In genomic region chr2:102703748-102704147, GRCh38 we compare ENCODE assay signal across 8 cellular contexts. TPM values are rescaled to one million over a fixed set of nuclear protein-coding genes. Genes with fewer than 3 reads are reported as not detected.
A peak's percentile ranks its signal among the peaks of the same experiment; 100 is the strongest.
DNase-seq lines count a peak whose midpoint lies in the region; ATAC-seq, FAIRE-seq and TF ChIP-seq lines count a peak whose summit lies in the region.

No MANE protein-coding gene starts in this region.

- no peaks in the 10 kb centered on the region for H3K9me3 Mint-ChIP-seq in neural progenitor cell

- H3K27ac ChIP-seq in colonic mucosa (no peak overlapping the region), neural progenitor cell (no peak overlapping the region)

- intact Hi-C loops in colonic mucosa (cut with DNase I), result loop anchor here (5.0 to 10.0 kb wide), 2 partner anchors 89 to 231 kb away; partner anchors contain the start of genes SLC9A2 and SLC9A4

- H3K4me1 ChIP-seq in colonic mucosa, result no peaks in the 10 kb centered on the region
- no peaks in the 10 kb centered on the region for H3K4me1 ChIP-seq in neural progenitor cell

- no peak for TF ChIP-seq POLR2A in H54 (IDR thresholded peaks at IDR 0.05; ENCODE audit: low read depth, low read length)

- H2AFZ ChIP-seq in neural progenitor cell (replicated peaks), result no peak overlapping the region

- H3K4me2 ChIP-seq in neural progenitor cell, result no peak overlapping the region

- no peak overlapping the region for H3K9ac ChIP-seq in colonic mucosa (ENCODE audit: low read depth in 2 of 2, low read length in 2 of 2)
- no peak overlapping the region for H3K9ac ChIP-seq in neural progenitor cell

- H3K4me3 ChIP-seq in colonic mucosa (no peak overlapping the region), neural progenitor cell (no peak overlapping the region)

- H3K27me3 ChIP-seq in colonic mucosa (no peaks in the 10 kb centered on the region), neural progenitor cell (no peaks in the 10 kb centered on the region)

- H3K9me3 ChIP-seq in colonic mucosa (no peaks in the 10 kb centered on the region), neural progenitor cell (ENCODE audit: low read depth) (no peaks in the 10 kb centered on the region), T-helper 17 cell (ENCODE audit: control insufficient read depth, low read length, poor library complexity, severe bottlenecking) (no peaks in the 10 kb centered on the region)

- peak; percentile 21 for DNase-seq in stimulated activated CD4-positive, alpha-beta T cell treated with anti-CD3 and anti-CD28 coated beads, Interleukin-4, amount 100 ng/mL, for 24 hours
- DNase-seq in stimulated activated CD4-positive, alpha-beta T cell treated with anti-CD3 and anti-CD28 coated beads, Interleukin-4, amount 100 ng/mL, for 1 hour, result no peak
- peak; percentile 7 for DNase-seq in NCI-H1694 treated with DMSO at 0.1 percent for 48 hours (lab: John Stamatoyannopoulos, UW)
- no peak for DNase-seq in colonic mucosa
- DNase-seq in neural progenitor cell (ENCODE audit: low spot score), result peak; percentile 31
- DNase-seq in T-helper 17 cell, result no peak
- DNase-seq in H54 (ENCODE audit: insufficient read length, low spot score), result no peak

- no peak for ATAC-seq in T-helper 17 cell
- ATAC-seq in GM18511 (IDR thresholded peaks at IDR 0.05; ENCODE audit: unreplicated experiment), result no peak

- FAIRE-seq in H54 (lab: Jason Lieb, UNC), result no peak

- no peaks in the 10 kb centered on the region for H3K79me2 ChIP-seq in neural progenitor cell (ENCODE audit: low read depth)

- H3K36me3 ChIP-seq in colonic mucosa (no peaks in the 10 kb centered on the region), neural progenitor cell (no peaks in the 10 kb centered on the region)

- no peaks in the 10 kb centered on the region for H3F3A ChIP-seq in neural progenitor cell (ENCODE audit: low read depth)

- H3K4me3 Mint-ChIP-seq in neural progenitor cell, result no peak overlapping the region
- H3K4me3 Mint-ChIP-seq in T-helper 17 cell, result no peak overlapping the region

- H3K27ac Mint-ChIP-seq in neural progenitor cell, result no peak overlapping the region
- no peak overlapping the region for H3K27ac Mint-ChIP-seq in T-helper 17 cell

- H3K36me3 Mint-ChIP-seq in neural progenitor cell (no peaks in the 10 kb centered on the region), T-helper 17 cell (ENCODE audit: low read depth) (no peaks in the 10 kb centered on the region)

- H3K4me1 Mint-ChIP-seq in neural progenitor cell (no peaks in the 10 kb centered on the region), T-helper 17 cell (no peaks in the 10 kb centered on the region)

- H4K20me1 ChIP-seq in neural progenitor cell (ENCODE audit: low read depth), result no peaks in the 10 kb centered on the region

- peak; percentile 19 for TF ChIP-seq CTCF in colonic mucosa (IDR thresholded peaks at IDR 0.05)
- TF ChIP-seq CTCF in neural progenitor cell (IDR thresholded peaks at IDR 0.05), result peak; percentile 55

- H3K27me3 Mint-ChIP-seq in neural progenitor cell (ENCODE audit: insufficient read depth, low read depth), result no peaks in the 10 kb centered on the region
- H3K27me3 Mint-ChIP-seq in T-helper 17 cell, result peaks cover 37% of the 10 kb centered on the region

RNA-seq across cellular contexts. Expression of gene TMEM182, which starts 58.1 kb away (rescaled TPM):
- total RNA-seq in colonic mucosa (1 to 10 TPM; 3.4 to 3.8 TPM), neural progenitor cell (ENCODE audit: low replicate concordance) (4.2 and 4.6 TPM in 2 replicates), T-helper 17 cell (1 to 10 TPM; 1.8 to 2.9 TPM)

Comparison
In these comparisons a context has a peak if more than half of its experiments do, and no peak if none do; other contexts are left out.
1. DNase-seq: peak in stimulated activated CD4-positive, alpha-beta T cell treated with anti-CD3 and anti-CD28 coated beads, Interleukin-4, amount 100 ng/mL, for 24 hours (single experiment), NCI-H1694 treated with DMSO at 0.1 percent for 48 hours (single experiment) and neural progenitor cell (single experiment); none in stimulated activated CD4-positive, alpha-beta T cell treated with anti-CD3 and anti-CD28 coated beads, Interleukin-4, amount 100 ng/mL, for 1 hour (single experiment), colonic mucosa (single experiment), T-helper 17 cell (0 of 3) and H54 (single experiment).